22 cellular contexts compared by ENCODE assay signal in the genomic region with DNA sequence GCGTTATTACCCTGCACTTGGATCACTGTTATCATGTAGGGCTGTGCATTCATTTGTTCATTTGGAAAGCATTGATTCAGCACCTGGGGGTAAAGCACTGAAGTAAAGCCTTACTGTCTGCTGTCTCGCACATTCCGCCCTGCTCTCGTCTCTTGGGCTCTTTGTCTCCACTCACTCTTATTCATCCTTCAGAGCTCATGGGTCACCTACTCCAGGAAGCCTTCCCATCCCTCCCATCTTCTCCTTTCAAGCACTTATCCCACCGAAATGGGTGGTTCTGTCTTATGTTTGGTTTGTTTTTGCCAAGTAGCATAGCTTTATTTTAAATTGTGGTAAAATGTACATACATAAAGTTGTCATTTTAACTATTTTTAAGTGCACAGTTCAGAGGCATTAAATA. TPM values are rescaled to one million over a fixed set of nuclear protein-coding genes. Genes with fewer than 3 reads are reported as not detected.
"Had no signal": no experiment of that assay in that cellular context is flagged by ENCODE, and none has a peak within 500 bp of the region (broad histone marks: within the 10 kb centered on the region; RNA-seq: fewer than 3 reads in every experiment).

No MANE protein-coding gene starts in this region.

- H3K9me3 Mint-ChIP-seq: dendritic cell treated with granulocyte-macrophage colony-stimulating factor and Interleukin-4, amounts not matched to agents 40 ng/mL and 50 ng/mL, for 4 days; naive thymus-derived CD4-positive, alpha-beta T cell; stimulated activated naive B cell treated with anti-CD40 and anti-IgM and Interleukin-4, amounts not matched to agents 10 μg/mL and 1 μg/mL and 100 μg/mL, for 72 hours; stimulated activated naive CD8-positive, alpha-beta T cell treated with anti-CD3 and anti-CD28 coated beads, Interleukin-15, amount 100 ng/mL, for 72 hours had no signal

- H3K4me1 Mint-ChIP-seq: stimulated activated naive CD8-positive, alpha-beta T cell treated with anti-CD3 and anti-CD28 coated beads, Interleukin-15, amount 100 ng/mL, for 72 hours had no signal

- H3K4me3 Mint-ChIP-seq: dendritic cell treated with granulocyte-macrophage colony-stimulating factor and Interleukin-4, amounts not matched to agents 40 ng/mL and 50 ng/mL, for 4 days; naive thymus-derived CD4-positive, alpha-beta T cell; stimulated activated naive B cell treated with anti-CD40 and anti-IgM and Interleukin-4, amounts not matched to agents 10 μg/mL and 1 μg/mL and 100 μg/mL, for 72 hours; stimulated activated naive CD8-positive, alpha-beta T cell treated with anti-CD3 and anti-CD28 coated beads, Interleukin-15, amount 100 ng/mL, for 72 hours had no signal

- H2AFZ ChIP-seq: hepatocyte had no signal

- H3K27me3 ChIP-seq: hepatocyte, right atrium auricular region, sigmoid colon, transverse colon had no signal

- H3K4me1 ChIP-seq: right atrium auricular region, sigmoid colon had no signal

- DNase-seq: foreskin melanocyte; head of caudate nucleus; kidney glomerular epithelial cell; naive thymus-derived CD4-positive, alpha-beta T cell; posterior cingulate gyrus; sigmoid colon; stimulated activated CD4-positive, alpha-beta T cell treated with anti-CD3 and anti-CD28 coated beads, Interleukin-2, amount 100 ng/mL, for 24 hours; stimulated activated CD4-positive, alpha-beta T cell treated with anti-CD3 and anti-CD28 coated beads, Interleukin-4, amount 100 ng/mL, for 4 hours; stimulated activated naive B cell treated with anti-CD40 and anti-IgM and Interleukin-4, amounts not matched to agents 10 μg/mL and 1 μg/mL and 100 μg/mL, for 72 hours; stimulated activated naive CD8-positive, alpha-beta T cell treated with anti-CD3 and anti-CD28 coated beads, Interleukin-15, amount 100 ng/mL, for 72 hours; transverse colon had no signal

- H3K36me3 ChIP-seq: transverse colon had no signal

- ATAC-seq: naive thymus-derived CD4-positive, alpha-beta T cell; stimulated activated naive B cell treated with anti-CD40 and anti-IgM and Interleukin-4, amounts not matched to agents 10 μg/mL and 1 μg/mL and 100 μg/mL, for 72 hours; stimulated activated naive CD8-positive, alpha-beta T cell treated with anti-CD3 and anti-CD28 coated beads, Interleukin-15, amount 100 ng/mL, for 72 hours had no signal

- H3K27ac ChIP-seq: right atrium auricular region, sigmoid colon, skin epidermis, thoracic aorta, transverse colon had no signal

- H3K27me3 Mint-ChIP-seq: dendritic cell treated with granulocyte-macrophage colony-stimulating factor and Interleukin-4, amounts not matched to agents 40 ng/mL and 50 ng/mL, for 4 days; naive thymus-derived CD4-positive, alpha-beta T cell; stimulated activated naive B cell treated with anti-CD40 and anti-IgM and Interleukin-4, amounts not matched to agents 10 μg/mL and 1 μg/mL and 100 μg/mL, for 72 hours; stimulated activated naive CD8-positive, alpha-beta T cell treated with anti-CD3 and anti-CD28 coated beads, Interleukin-15, amount 100 ng/mL, for 72 hours had no signal

- H3K4me2 ChIP-seq: hepatocyte had no signal

- H3K27ac Mint-ChIP-seq: dendritic cell treated with granulocyte-macrophage colony-stimulating factor and Interleukin-4, amounts not matched to agents 40 ng/mL and 50 ng/mL, for 4 days; stimulated activated naive B cell treated with anti-CD40 and anti-IgM and Interleukin-4, amounts not matched to agents 10 μg/mL and 1 μg/mL and 100 μg/mL, for 72 hours; stimulated activated naive CD8-positive, alpha-beta T cell treated with anti-CD3 and anti-CD28 coated beads, Interleukin-15, amount 100 ng/mL, for 72 hours had no signal

- H3K4me3 ChIP-seq: hepatocyte, right atrium auricular region, sigmoid colon, skin epidermis, thoracic aorta, transverse colon had no signal

- H3K9me3 ChIP-seq: right atrium auricular region, sigmoid colon, thoracic aorta, transverse colon had no signal

RNA-seq across cellular contexts. Expression of gene MEGF11, which starts 48.9 kb away (rescaled TPM):
- total RNA-seq: mesenteric fat pad; mononuclear cell; naive thymus-derived CD4-positive, alpha-beta T cell; osteocyte; right atrium auricular region; sigmoid colon; subcutaneous adipose tissue; thoracic aorta; ureter had no signal
- polyA plus RNA-seq: esophagus had no signal
